In genomic region chr1:154170547-154171221, GRCh38 we compare ENCODE assay signal across 8 cellular contexts. TPM values are rescaled to one million over a fixed set of nuclear protein-coding genes. Genes with fewer than 3 reads are reported as not detected.
DNase-seq lines count a peak whose midpoint lies in the region; ATAC-seq and TF ChIP-seq lines count a peak whose summit lies in the region.
"Had no signal": no experiment of that assay in that cellular context is flagged by ENCODE, and none has a peak within 500 bp of the region (broad histone marks: within the 10 kb centered on the region; RNA-seq: fewer than 3 reads in every experiment).

No MANE protein-coding gene starts in this region.

- no peak for TF ChIP-seq POLR2A in suprapubic skin (IDR thresholded peaks at IDR 0.05)
- no peak for TF ChIP-seq POLR2A in heart left ventricle (IDR thresholded peaks at IDR 0.05)

- H3K9me3 Mint-ChIP-seq in activated T-cell treated with anti-CD3 and anti-CD28 coated beads, Interleukin-2, amount 50 U/mL, for 4 hours: no peaks in the 10 kb centered on the region

- peak overlapping the region; percentile 63 for H3K4me3 Mint-ChIP-seq in activated T-cell treated with anti-CD3 and anti-CD28 coated beads, Interleukin-2, amount 50 U/mL, for 4 hours

- peak; percentile 94 to 97 for ATAC-seq in activated T-cell treated with anti-CD3 and anti-CD28 coated beads, Interleukin-2, amount 50 U/mL, for 4 hours
- ATAC-seq in heart left ventricle: no peak

- H3K36me3 ChIP-seq in suprapubic skin (peaks cover 91% of the 10 kb centered on the region), heart left ventricle (peaks cover 4 to 100% (median 98%) of the 10 kb centered on the region in 9 donors)

- intact Hi-C loops in heart left ventricle (cut with DNase I): no loop called here

- H3K27ac ChIP-seq in suprapubic skin: no peak overlapping the region
- H3K27ac ChIP-seq in heart left ventricle: no peak overlapping the region

- no peaks in the 10 kb centered on the region for H3K4me1 ChIP-seq in suprapubic skin
- H3K4me1 ChIP-seq in heart left ventricle: peaks cover 0 to 7% (median 2%) of the 10 kb centered on the region in 12 donors

- no peaks in the 10 kb centered on the region for H3K27me3 Mint-ChIP-seq in activated T-cell treated with anti-CD3 and anti-CD28 coated beads, Interleukin-2, amount 50 U/mL, for 4 hours (ENCODE audit: low read depth)

- TF ChIP-seq CTCF in GM20000 (IDR thresholded peaks at IDR 0.05; ENCODE audit: extremely low read depth, missing control alignments): no peak
- TF ChIP-seq CTCF in suprapubic skin (IDR thresholded peaks at IDR 0.05): no peak
- no peak for TF ChIP-seq CTCF in heart left ventricle (IDR thresholded peaks at IDR 0.05)

- H3K4me3 ChIP-seq in suprapubic skin (no peak overlapping the region), heart left ventricle (no peak overlapping the region)

- peaks cover 61% of the 10 kb centered on the region for H3K36me3 Mint-ChIP-seq in activated T-cell treated with anti-CD3 and anti-CD28 coated beads, Interleukin-2, amount 50 U/mL, for 4 hours (ENCODE audit: insufficient read depth)

- TF ChIP-seq EP300 in Ishikawa (IDR thresholded peaks at IDR 0.05; ENCODE audit: borderline replicate concordance) (no peak), suprapubic skin (IDR thresholded peaks at IDR 0.05) (no peak)

- DNase-seq in activated T-cell treated with anti-CD3 and anti-CD28 coated beads, Interleukin-2, amount 50 U/mL, for 4 hours: peak; percentile 30
- DNase-seq in iris pigment epithelial cell (ENCODE audit: low read depth) (peak; percentile 42), GM20000 (ENCODE audit: low spot score) (no peak), suprapubic skin (ENCODE audit: low spot score in 2 of 2) (no peak), heart left ventricle (no peak)
- peak; percentile 32 for DNase-seq in stimulated activated CD8-positive, alpha-beta memory T cell treated with anti-CD3 and anti-CD28 coated beads, Interleukin-12 subunit alpha, Interleukin-12 subunit beta, amount 100 ng/mL, for 24 hours (ENCODE audit: extremely low read depth)

- H3K9me3 ChIP-seq in suprapubic skin: no peaks in the 10 kb centered on the region
- no peaks in the 10 kb centered on the region for H3K9me3 ChIP-seq in heart left ventricle

- H3K4me1 Mint-ChIP-seq in activated T-cell treated with anti-CD3 and anti-CD28 coated beads, Interleukin-2, amount 50 U/mL, for 4 hours (ENCODE audit: low read depth): peaks cover 49% of the 10 kb centered on the region

- H3K27me3 ChIP-seq in suprapubic skin (no peaks in the 10 kb centered on the region), heart left ventricle (no peaks in the 10 kb centered on the region)

- TF ChIP-seq RAD21 in Ishikawa (IDR thresholded peaks at IDR 0.05; ENCODE audit: low read depth): no peak

TF ChIP-seq in Ishikawa, 13 proteins besides CTCF, POLR2A, EP300 and RAD21:
- no peak for TF ChIP-seq MAX (IDR thresholded peaks at IDR 0.05)
- TF ChIP-seq FOXM1 (IDR thresholded peaks at IDR 0.05; ENCODE audit: borderline replicate concordance, low read depth): no peak
- no peak for TF ChIP-seq NFIC (IDR thresholded peaks at IDR 0.05)
- no peak for TF ChIP-seq ZBTB7A (IDR thresholded peaks at IDR 0.05; ENCODE audit: low read depth)
- TF ChIP-seq TCF12 (IDR thresholded peaks at IDR 0.05; ENCODE audit: low read depth): no peak
- TF ChIP-seq TAF1 (IDR thresholded peaks at IDR 0.05; ENCODE audit: low read depth): no peak
- no peak for TF ChIP-seq TEAD4 (IDR thresholded peaks at IDR 0.05)
- TF ChIP-seq USF1 (IDR thresholded peaks at IDR 0.05): peak; percentile 64

RNA-seq across cellular contexts. Expression of gene NUP210L, which starts 15.8 kb away (rescaled TPM):
- total RNA-seq in activated T-cell treated with anti-CD3 and anti-CD28 coated beads, Interleukin-2, amount 50 U/mL, for 4 hours: under 1 TPM; 0.05 to 0.08 (median 0.08) TPM
- not detected for total RNA-seq in suprapubic skin
- under 1 TPM in 3 of 9 donors, not detected in 6; 0.04 to 0.31 (median 0.05) TPM for total RNA-seq in heart left ventricle
- not detected for polyA plus RNA-seq in heart left ventricle
- total RNA-seq: mesenteric fat pad had no signal

RNA-seq across cellular contexts. Expression of gene TPM3, which starts 21.2 kb away (rescaled TPM):
- total RNA-seq in activated T-cell treated with anti-CD3 and anti-CD28 coated beads, Interleukin-2, amount 50 U/mL, for 4 hours: 100 to 1,000 TPM; 788 to 834 (median 808) TPM
- 100 to 1,000 TPM; 156 to 192 (median 181) TPM for total RNA-seq in suprapubic skin
- total RNA-seq in heart left ventricle: 100 to 1,000 TPM in 7 of 9 donors, 10 to 100 TPM in 2; 76.5 to 259 (median 120) TPM
- polyA plus RNA-seq in heart left ventricle: 100 to 1,000 TPM; 101 to 163 TPM

RNA-seq across cellular contexts. Expression of gene CFAP141, which starts 35.4 kb away (rescaled TPM):
- not detected for total RNA-seq in activated T-cell treated with anti-CD3 and anti-CD28 coated beads, Interleukin-2, amount 50 U/mL, for 4 hours
- total RNA-seq in suprapubic skin (not detected), heart left ventricle (not detected)
- polyA plus RNA-seq in heart left ventricle: not detected
- total RNA-seq: mesenteric fat pad had no signal

RNA-seq across cellular contexts. Expression of gene UBAP2L, which starts 50.1 kb away (rescaled TPM):
- total RNA-seq in activated T-cell treated with anti-CD3 and anti-CD28 coated beads, Interleukin-2, amount 50 U/mL, for 4 hours: 100 to 1,000 TPM; 299 to 328 (median 318) TPM
- total RNA-seq in suprapubic skin (100 to 1,000 TPM in 1 of 4 donors, 10 to 100 TPM in 3; 69.8 to 124 (median 83.0) TPM), heart left ventricle (100 to 1,000 TPM in 5 of 9 donors, 10 to 100 TPM in 4; 57.4 to 142 (median 100) TPM)
- 10 to 100 TPM; 61.6 to 88.3 TPM for polyA plus RNA-seq in heart left ventricle

Comparison
In these comparisons a context has a peak if more than half of its experiments do, and no peak if none do; other contexts are left out.
1. ATAC-seq: peak in activated T-cell treated with anti-CD3 and anti-CD28 coated beads, Interleukin-2, amount 50 U/mL, for 4 hours (2 of 2); none in heart left ventricle (0 of 4).
2. DNase-seq: peak in activated T-cell treated with anti-CD3 and anti-CD28 coated beads, Interleukin-2, amount 50 U/mL, for 4 hours (single experiment), iris pigment epithelial cell (single experiment) and stimulated activated CD8-positive, alpha-beta memory T cell treated with anti-CD3 and anti-CD28 coated beads, Interleukin-12 subunit alpha, Interleukin-12 subunit beta, amount 100 ng/mL, for 24 hours (single experiment); none in GM20000 (single experiment), suprapubic skin (0 of 2) and heart left ventricle (0 of 5).